10 cellular contexts compared by ENCODE assay signal in the genomic region with DNA sequence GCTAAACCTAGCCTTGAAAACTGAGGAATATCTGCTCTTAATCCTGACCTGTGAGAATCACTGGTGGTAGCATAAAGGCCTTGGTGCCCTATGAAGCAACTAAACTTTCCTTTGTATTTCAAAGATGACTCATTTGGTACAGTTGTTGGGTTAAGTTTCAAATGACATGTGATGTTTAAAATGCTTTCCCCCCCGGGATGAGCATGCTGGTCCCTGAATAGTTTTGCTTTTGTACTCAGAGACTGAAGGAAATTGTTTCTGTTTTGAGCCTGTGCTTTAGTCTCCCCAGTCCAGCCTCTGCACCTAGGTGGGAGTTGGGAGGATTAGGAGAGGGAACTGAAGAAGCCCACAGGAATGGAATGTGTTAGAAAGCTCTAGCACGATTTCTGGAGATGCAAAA.
DNase-seq lines count a peak whose midpoint lies in the region; ATAC-seq lines count a peak whose summit lies in the region.
"Had no signal": no experiment of that assay in that cellular context is flagged by ENCODE, and none has a peak within 500 bp of the region (broad histone marks: within the 10 kb centered on the region; RNA-seq: fewer than 3 reads in every experiment).

No MANE protein-coding gene starts in this region.

- ATAC-seq in HG03432 (IDR thresholded peaks at IDR 0.05; ENCODE audit: unreplicated experiment) = peak; percentile 72
- no peak for ATAC-seq in GM18870 (IDR thresholded peaks at IDR 0.05; ENCODE audit: unreplicated experiment)
- ATAC-seq in HG03135 (IDR thresholded peaks at IDR 0.05; ENCODE audit: unreplicated experiment) = no peak
- ATAC-seq: left lung had no signal

- DNase-seq in EH (ENCODE audit: low read depth) (peak; percentile 62), amniotic epithelial cell (ENCODE audit: low read depth) (peak; percentile 44), myocyte (ENCODE audit: low read depth) (peak; percentile 93), DMS153 (lab: John Stamatoyannopoulos, UW) (no peak)
- DNase-seq in activated naive CD4-positive, alpha-beta T cell treated with anti-CD3 and anti-CD28 coated beads, Interleukin-2, amount 50 U/mL, for 16 hours = no peak
- DNase-seq: left lung; stimulated activated CD4-positive, alpha-beta T cell treated with anti-CD3 and anti-CD28 coated beads, Interleukin-4, amount 100 ng/mL, for 24 hours had no signal

Comparison
In these comparisons a context has a peak if more than half of its experiments do, and no peak if none do; other contexts are left out.
1. DNase-seq: peak in EH (single experiment), amniotic epithelial cell (single experiment) and myocyte (single experiment); none in DMS153 (single experiment) and activated naive CD4-positive, alpha-beta T cell treated with anti-CD3 and anti-CD28 coated beads, Interleukin-2, amount 50 U/mL, for 16 hours (single experiment).